In the genomic region with DNA sequence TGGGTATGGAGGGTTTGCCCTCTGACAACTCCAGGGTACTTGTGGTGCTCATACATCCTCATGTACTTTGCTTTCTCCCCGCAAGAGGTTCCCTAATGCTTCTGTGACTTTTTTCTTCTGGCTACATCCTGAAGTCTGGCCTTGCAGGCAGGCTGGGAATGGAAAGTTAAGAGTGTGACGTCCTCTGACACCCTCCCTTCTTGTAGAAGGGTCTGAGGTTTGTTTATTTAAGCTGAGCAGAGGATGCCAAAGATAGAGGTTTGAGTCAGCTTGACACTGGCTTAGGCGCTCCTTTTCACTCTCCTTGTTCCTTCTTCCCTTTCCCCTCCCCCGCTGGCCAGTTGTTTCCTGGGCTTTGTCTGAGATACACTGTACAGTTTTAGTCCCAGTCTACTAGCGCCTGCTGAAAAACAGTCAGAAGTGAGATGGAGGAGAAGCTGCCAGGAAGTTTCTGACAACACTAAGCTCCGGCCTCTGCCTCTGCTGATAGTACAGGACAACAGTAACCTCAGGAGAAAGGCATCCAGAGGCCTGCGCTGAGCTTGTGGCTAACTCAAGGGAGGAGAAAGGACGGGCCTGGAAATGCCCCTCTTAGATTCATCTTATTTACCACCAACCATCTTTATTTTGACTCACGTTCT, we compare ENCODE assay signal across 8 cellular contexts. TPM values are rescaled to one million over a fixed set of nuclear protein-coding genes. Genes with fewer than 3 reads are reported as not detected.
DNase-seq lines count a peak whose midpoint lies in the region; ATAC-seq and TF ChIP-seq lines count a peak whose summit lies in the region.

A gene with protein sequence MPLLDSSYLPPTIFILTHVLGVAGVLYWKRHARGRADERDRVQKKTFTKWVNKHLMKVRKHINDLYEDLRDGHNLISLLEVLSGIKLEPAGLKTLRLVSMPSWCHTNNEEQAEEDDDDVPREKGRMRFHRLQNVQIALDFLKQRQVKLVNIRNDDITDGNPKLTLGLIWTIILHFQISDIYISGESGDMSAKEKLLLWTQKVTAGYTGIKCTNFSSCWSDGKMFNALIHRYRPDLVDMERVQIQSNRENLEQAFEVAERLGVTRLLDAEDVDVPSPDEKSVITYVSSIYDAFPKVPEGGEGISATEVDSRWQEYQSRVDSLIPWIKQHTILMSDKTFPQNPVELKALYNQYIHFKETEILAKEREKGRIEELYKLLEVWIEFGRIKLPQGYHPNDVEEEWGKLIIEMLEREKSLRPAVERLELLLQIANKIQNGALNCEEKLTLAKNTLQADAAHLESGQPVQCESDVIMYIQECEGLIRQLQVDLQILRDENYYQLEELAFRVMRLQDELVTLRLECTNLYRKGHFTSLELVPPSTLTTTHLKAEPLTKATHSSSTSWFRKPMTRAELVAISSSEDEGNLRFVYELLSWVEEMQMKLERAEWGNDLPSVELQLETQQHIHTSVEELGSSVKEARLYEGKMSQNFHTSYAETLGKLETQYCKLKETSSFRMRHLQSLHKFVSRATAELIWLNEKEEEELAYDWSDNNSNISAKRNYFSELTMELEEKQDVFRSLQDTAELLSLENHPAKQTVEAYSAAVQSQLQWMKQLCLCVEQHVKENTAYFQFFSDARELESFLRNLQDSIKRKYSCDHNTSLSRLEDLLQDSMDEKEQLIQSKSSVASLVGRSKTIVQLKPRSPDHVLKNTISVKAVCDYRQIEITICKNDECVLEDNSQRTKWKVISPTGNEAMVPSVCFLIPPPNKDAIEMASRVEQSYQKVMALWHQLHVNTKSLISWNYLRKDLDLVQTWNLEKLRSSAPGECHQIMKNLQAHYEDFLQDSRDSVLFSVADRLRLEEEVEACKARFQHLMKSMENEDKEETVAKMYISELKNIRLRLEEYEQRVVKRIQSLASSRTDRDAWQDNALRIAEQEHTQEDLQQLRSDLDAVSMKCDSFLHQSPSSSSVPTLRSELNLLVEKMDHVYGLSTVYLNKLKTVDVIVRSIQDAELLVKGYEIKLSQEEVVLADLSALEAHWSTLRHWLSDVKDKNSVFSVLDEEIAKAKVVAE (N-terminal part only) (plus strand): TSS at position 255 of the 641 bp plus-strand sequence. CDS start 328 bp downstream, at position 583.

- H3K27ac ChIP-seq in temporal lobe (ENCODE audit: low read depth, low read length): peak within 1 kb of the TSS; percentile 91

- H3K27me3 ChIP-seq in Loucy (ENCODE audit: insufficient read depth, low read length, poor library complexity, severe bottlenecking): no peaks in the 10 kb centered on the region

- no peaks in the 10 kb centered on the region for H3K36me3 ChIP-seq in Loucy (ENCODE audit: insufficient read depth, low read length)

- TF ChIP-seq CTCF in Loucy (conservative IDR thresholded peaks at IDR 0.05; ENCODE audit: low read length) (peak; percentile 40; the same call in 1 of the 2 replicates), epithelial cell of esophagus (IDR thresholded peaks at IDR 0.05; ENCODE audit: insufficient read depth, low read depth, low read length, missing control alignments) (no peak), mesothelial cell of epicardium (IDR thresholded peaks at IDR 0.05; ENCODE audit: unreplicated experiment) (no peak)
- no peak for TF ChIP-seq CTCF in activated CD8-positive, alpha-beta T cell treated with anti-CD3 and anti-CD28 coated beads for 36 hours (IDR thresholded peaks at IDR 0.05)

- H3K9me3 ChIP-seq in Loucy (ENCODE audit: insufficient read depth, low read depth, low read length): no peaks in the 10 kb centered on the region

- H3F3A ChIP-seq in Loucy (ENCODE audit: low read depth): no peaks in the 10 kb centered on the region

- peak within 1 kb of the TSS; percentile 95 for H3K27ac Mint-ChIP-seq in activated CD8-positive, alpha-beta T cell treated with anti-CD3 and anti-CD28 coated beads for 36 hours
- peak within 1 kb of the TSS; percentile 98 for H3K27ac Mint-ChIP-seq in mesothelial cell of epicardium

- H3K9me3 Mint-ChIP-seq in activated CD8-positive, alpha-beta T cell treated with anti-CD3 and anti-CD28 coated beads for 36 hours: peaks cover 3% of the 10 kb centered on the region
- H3K9me3 Mint-ChIP-seq in mesothelial cell of epicardium: no peaks in the 10 kb centered on the region

- H3K79me2 ChIP-seq in Loucy (ENCODE audit: insufficient read depth, low read length): peaks cover 98% of the 10 kb centered on the region

- H3K4me2 ChIP-seq in Loucy (ENCODE audit: low read depth, low read length, poor library complexity, severe bottlenecking): peak within 1 kb of the TSS; percentile 75

- peak within 1 kb of the TSS; percentile 81 for H3K4me3 ChIP-seq in Loucy (ENCODE audit: low read length, poor library complexity, severe bottlenecking)
- no peak within 1 kb of the TSS for H3K4me3 ChIP-seq in epithelial cell of esophagus (ENCODE audit: low read length)

- 0 out of 2 replicates have a peak within 1 kb of the TSS, but pooled peaks have one; percentile 4 for H2AFZ ChIP-seq in Loucy (ENCODE audit: low read length)

- no peaks in the 10 kb centered on the region for H4K20me1 ChIP-seq in Loucy (ENCODE audit: insufficient read depth, low read length, poor library complexity, severe bottlenecking)

- H3K4me1 ChIP-seq in Loucy (ENCODE audit: insufficient read depth, low read length, poor library complexity, severe bottlenecking): peaks cover 49% of the 10 kb centered on the region

- peaks cover 42% of the 10 kb centered on the region for H3K4me1 Mint-ChIP-seq in activated CD8-positive, alpha-beta T cell treated with anti-CD3 and anti-CD28 coated beads for 36 hours (ENCODE audit: low read depth)
- H3K4me1 Mint-ChIP-seq in mesothelial cell of epicardium: peaks cover 21% of the 10 kb centered on the region

- POLR2A ChIA-PET in activated CD8-positive, alpha-beta T cell treated with anti-CD3 and anti-CD28 coated beads for 36 hours (lab: Charles Lee): interaction anchor here (0.9 to 6.1 kb wide), 11 partner anchors 11 to 61 kb away, joined by 3 to 85 read pairs (median 5); no protein-coding TSS in a partner anchor

- H3K4me3 Mint-ChIP-seq in activated CD8-positive, alpha-beta T cell treated with anti-CD3 and anti-CD28 coated beads for 36 hours: peak within 1 kb of the TSS; percentile 84
- peak within 1 kb of the TSS; percentile 65 for H3K4me3 Mint-ChIP-seq in mesothelial cell of epicardium

- H3K9me2 ChIP-seq in Loucy (replicated peaks; ENCODE audit: low read depth, low read length): no peaks in the 10 kb centered on the region

- peaks cover 14% of the 10 kb centered on the region for H3K36me3 Mint-ChIP-seq in activated CD8-positive, alpha-beta T cell treated with anti-CD3 and anti-CD28 coated beads for 36 hours (ENCODE audit: low read depth)
- peaks cover 4% of the 10 kb centered on the region for H3K36me3 Mint-ChIP-seq in mesothelial cell of epicardium

- peak; percentile 48 for ATAC-seq in activated CD8-positive, alpha-beta T cell treated with anti-CD3 and anti-CD28 coated beads for 36 hours

- H3K9ac ChIP-seq in Loucy (ENCODE audit: low read depth, low read length, poor library complexity, severe bottlenecking): peak within 1 kb of the TSS; percentile 91

- peak; percentile 92 for DNase-seq in ELR (ENCODE audit: low read depth)
- DNase-seq in activated CD8-positive, alpha-beta T cell treated with anti-CD3 and anti-CD28 coated beads for 36 hours: peak; percentile 65
- peak; percentile 68 for DNase-seq in epithelial cell of esophagus (ENCODE audit: low read depth)
- peak in 1 of 2 experiments; percentile 55 for DNase-seq in mesothelial cell of epicardium (ENCODE audit: low spot score in 2 of 2, unreplicated experiment in 2 of 2)
- no peak for DNase-seq in NCI-H2081 treated with DMSO at 0.1 percent for 48 hours (lab: John Stamatoyannopoulos, UW)
- DNase-seq in DMS 273 (lab: John Stamatoyannopoulos, UW; ENCODE audit: unreplicated experiment): no peak

- H3K27me3 Mint-ChIP-seq in activated CD8-positive, alpha-beta T cell treated with anti-CD3 and anti-CD28 coated beads for 36 hours: no peaks in the 10 kb centered on the region
- H3K27me3 Mint-ChIP-seq in mesothelial cell of epicardium (ENCODE audit: low read depth): no peaks in the 10 kb centered on the region

- intact Hi-C loops in activated CD8-positive, alpha-beta T cell treated with anti-CD3 and anti-CD28 coated beads for 36 hours (cut with micrococcal nuclease): no loop called here

- CTCF ChIA-PET in activated CD8-positive, alpha-beta T cell treated with anti-CD3 and anti-CD28 coated beads for 36 hours (lab: Charles Lee): interaction anchor here (0.7 to 9.1 kb wide), 13 partner anchors 10 to 157 kb away, joined by 3 to 150 read pairs (median 4); no protein-coding TSS in a partner anchor

RNA-seq across cellular contexts. Expression of the gene that starts here (rescaled TPM):
- total RNA-seq in activated CD8-positive, alpha-beta T cell treated with anti-CD3 and anti-CD28 coated beads for 36 hours: 100 to 1,000 TPM; 201 to 215 TPM
- 282 to 301 TPM (median 283 TPM) in 3 replicates for total RNA-seq in mesothelial cell of epicardium
- 386 TPM for total RNA-seq in temporal lobe

Comparison
In these comparisons a context has a peak if more than half of its experiments do, and no peak if none do; other contexts are left out.
1. DNase-seq: peak in ELR (single experiment), activated CD8-positive, alpha-beta T cell treated with anti-CD3 and anti-CD28 coated beads for 36 hours (single experiment) and epithelial cell of esophagus (single experiment); none in NCI-H2081 treated with DMSO at 0.1 percent for 48 hours (single experiment) and DMS 273 (single experiment).